29 cellular contexts compared by ENCODE assay signal in the genomic region with DNA sequence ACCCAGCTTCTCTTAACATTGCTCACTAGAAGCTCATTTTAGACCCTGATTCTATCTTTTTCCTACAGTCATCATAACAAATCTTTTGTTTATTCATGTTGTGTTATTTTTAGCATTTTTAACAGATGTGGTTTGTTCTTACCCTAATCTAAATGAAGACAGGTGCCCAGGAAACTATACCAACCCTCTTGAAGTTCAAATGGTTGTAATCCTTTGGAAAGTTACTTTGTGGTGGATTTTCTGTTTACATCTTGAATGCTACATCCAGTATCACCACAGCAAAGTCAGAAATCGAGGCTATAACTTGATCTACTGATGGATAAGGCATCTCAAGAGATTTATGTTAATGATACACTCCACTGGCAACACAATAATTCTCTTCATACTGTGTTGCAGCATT.
"Had no signal": no experiment of that assay in that cellular context is flagged by ENCODE, and none has a peak within 500 bp of the region (broad histone marks: within the 10 kb centered on the region; RNA-seq: fewer than 3 reads in every experiment).

No MANE protein-coding gene starts in this region.

- H3K36me3 ChIP-seq: adrenal gland, esophagus muscularis mucosa, gastrocnemius medialis, heart left ventricle had no signal

- ATAC-seq: activated CD4-positive, alpha-beta T cell treated with anti-CD3 and anti-CD28 coated beads for 36 hours; activated CD8-positive, alpha-beta memory T cell treated with anti-CD3 and anti-CD28 coated beads, Interleukin-2, amount 10 ng/mL, durations not matched to agents 7 days and 5 days; activated CD8-positive, alpha-beta T cell treated with anti-CD3 and anti-CD28 coated beads, Interleukin-2, amount 10 ng/mL, durations not matched to agents 7 days and 5 days; activated naive CD8-positive, alpha-beta T cell treated with anti-CD3 and anti-CD28 coated beads, Interleukin-2, amount 50 U/mL, for 24 hours; body of pancreas; effector memory CD8-positive, alpha-beta T cell; foreskin keratinocyte; gastrocnemius medialis had no signal

- H3K9me3 ChIP-seq: adrenal gland, body of pancreas, gastrocnemius medialis had no signal

- H3K27me3 ChIP-seq: adrenal gland, body of pancreas, esophagus muscularis mucosa, gastrocnemius medialis, heart left ventricle had no signal

- H3K27ac ChIP-seq: adrenal gland, body of pancreas, esophagus muscularis mucosa, foreskin keratinocyte, gastrocnemius medialis, heart left ventricle had no signal

- H3K4me3 ChIP-seq: adrenal gland, body of pancreas, esophagus muscularis mucosa, gastrocnemius medialis, heart left ventricle had no signal

- DNase-seq: activated CD4-positive, alpha-beta memory T cell treated with anti-CD3 and anti-CD28 coated beads for 36 hours; activated CD4-positive, alpha-beta T cell treated with anti-CD3 and anti-CD28 coated beads for 36 hours; activated CD4-positive, alpha-beta T cell treated with anti-CD3 and anti-CD28 coated beads, Interleukin-2, amount 10 ng/mL, durations not matched to agents 24 days and 14 days; activated CD4-positive, CD25-positive, alpha-beta regulatory T cell; activated CD4-positive, CD25-positive, alpha-beta regulatory T cell treated with anti-CD3 and anti-CD28 coated beads, Interleukin-2, amount 50 U/mL, for 72 hours; activated CD8-positive, alpha-beta memory T cell treated with anti-CD3 and anti-CD28 coated beads, Interleukin-2, amount 10 ng/mL, durations not matched to agents 7 days and 5 days; activated CD8-positive, alpha-beta memory T cell treated with anti-CD3 and anti-CD28 coated beads, Interleukin-2, amount 50 U/mL, for 4 hours; activated CD8-positive, alpha-beta T cell treated with anti-CD3 and anti-CD28 coated beads, Interleukin-2, amount 10 ng/mL, durations not matched to agents 7 days and 5 days; activated effector memory CD4-positive, alpha-beta T cell treated with anti-CD3 and anti-CD28 coated beads, Interleukin-2, amount 50 U/mL, for 16 hours; activated naive CD4-positive, alpha-beta T cell treated with anti-CD3 and anti-CD28 coated beads for 36 hours; activated naive CD8-positive, alpha-beta T cell treated with anti-CD3 and anti-CD28 coated beads for 36 hours; activated naive CD8-positive, alpha-beta T cell treated with anti-CD3 and anti-CD28 coated beads, Interleukin-2, amount 50 U/mL, for 24 hours; activated T-cell treated with anti-CD3 and anti-CD28 coated beads, Interleukin-2, amount 50 U/mL, for 1 hour; activated T-cell treated with anti-CD3 and anti-CD28 coated beads, Interleukin-2, amount 50 U/mL, for 48 hours; adrenal gland; amygdala; aorta; body of pancreas; caudate nucleus; cortex of kidney; dermis blood vessel endothelial cell; effector CD4-positive, alpha-beta T cell; effector memory CD8-positive, alpha-beta T cell; erythroblast; foreskin keratinocyte; gastrocnemius medialis; glutamatergic neuron; heart left ventricle had no signal

- H3K4me1 ChIP-seq: adrenal gland, body of pancreas, foreskin keratinocyte had no signal
